In genomic region chr5:32092938-32093812, GRCh38 we compare ENCODE assay signal across 8 cellular contexts.
A peak's percentile ranks its signal among the peaks of the same experiment; 100 is the strongest.
DNase-seq lines count a peak whose midpoint lies in the region; ATAC-seq lines count a peak whose summit lies in the region.

No MANE protein-coding gene starts in this region.

- no peak overlapping the region for H3K4me3 Mint-ChIP-seq in naive B cell

- H3K9me3 Mint-ChIP-seq in naive B cell: no peaks in the 10 kb centered on the region

- no peaks in the 10 kb centered on the region for H3K27me3 Mint-ChIP-seq in naive B cell

- DNase-seq in DMS53 treated with DMSO at 0.1 percent for 48 hours (lab: John Stamatoyannopoulos, UW; ENCODE audit: unreplicated experiment) (peak; percentile 9), HuH-7 (ENCODE audit: low spot score) (peak; percentile 70), NOMO-1 treated with dmso at 0.1 percent for 144 hours (lab: John Stamatoyannopoulos, UW; ENCODE audit: unreplicated experiment) (peak; percentile 48), epithelial cell of prostate (ENCODE audit: low read depth, low spot score) (peak; percentile 8), naive B cell (peak; percentile 9)
- peak in 2 of 3 experiments; percentile 4 to 25 for DNase-seq in activated CD8-positive, alpha-beta memory T cell treated with anti-CD3 and anti-CD28 coated beads for 48 hours (ENCODE audit: low read depth in 2 of 3, low spot score in 2 of 3)
- peak; percentile 27 to 72 (median 48) for DNase-seq in stimulated activated naive CD4-positive, alpha-beta T cell (lab: John Stamatoyannopoulos, UW)

- H3K36me3 Mint-ChIP-seq in naive B cell: no peaks in the 10 kb centered on the region

- no peak overlapping the region for H3K27ac ChIP-seq in epithelial cell of prostate

- ATAC-seq in GM21576 (IDR thresholded peaks at IDR 0.05; ENCODE audit: unreplicated experiment) (peak; percentile 92), naive B cell (ENCODE audit: low read depth in 2 of 2) (peak; percentile 56 to 61)

- peaks cover 0 to 6% (median 4%) of the 10 kb centered on the region in 3 donors for H3K4me1 Mint-ChIP-seq in naive B cell

- peak overlapping the region in 1 of 6 donors; percentile 17 for H3K27ac Mint-ChIP-seq in naive B cell

Comparison
In these comparisons a context has a peak if more than half of its experiments do, and no peak if none do; other contexts are left out.
1. DNase-seq: peak in every context shown above with its lines; median percentile 70 in HuH-7; 48 in NOMO-1 treated with dmso at 0.1 percent for 144 hours; 48 in stimulated activated naive CD4-positive, alpha-beta T cell; 14 in activated CD8-positive, alpha-beta memory T cell treated with anti-CD3 and anti-CD28 coated beads for 48 hours; 9 in DMS53 treated with DMSO at 0.1 percent for 48 hours; 9 in naive B cell; 8 in epithelial cell of prostate.